In the genomic region with DNA sequence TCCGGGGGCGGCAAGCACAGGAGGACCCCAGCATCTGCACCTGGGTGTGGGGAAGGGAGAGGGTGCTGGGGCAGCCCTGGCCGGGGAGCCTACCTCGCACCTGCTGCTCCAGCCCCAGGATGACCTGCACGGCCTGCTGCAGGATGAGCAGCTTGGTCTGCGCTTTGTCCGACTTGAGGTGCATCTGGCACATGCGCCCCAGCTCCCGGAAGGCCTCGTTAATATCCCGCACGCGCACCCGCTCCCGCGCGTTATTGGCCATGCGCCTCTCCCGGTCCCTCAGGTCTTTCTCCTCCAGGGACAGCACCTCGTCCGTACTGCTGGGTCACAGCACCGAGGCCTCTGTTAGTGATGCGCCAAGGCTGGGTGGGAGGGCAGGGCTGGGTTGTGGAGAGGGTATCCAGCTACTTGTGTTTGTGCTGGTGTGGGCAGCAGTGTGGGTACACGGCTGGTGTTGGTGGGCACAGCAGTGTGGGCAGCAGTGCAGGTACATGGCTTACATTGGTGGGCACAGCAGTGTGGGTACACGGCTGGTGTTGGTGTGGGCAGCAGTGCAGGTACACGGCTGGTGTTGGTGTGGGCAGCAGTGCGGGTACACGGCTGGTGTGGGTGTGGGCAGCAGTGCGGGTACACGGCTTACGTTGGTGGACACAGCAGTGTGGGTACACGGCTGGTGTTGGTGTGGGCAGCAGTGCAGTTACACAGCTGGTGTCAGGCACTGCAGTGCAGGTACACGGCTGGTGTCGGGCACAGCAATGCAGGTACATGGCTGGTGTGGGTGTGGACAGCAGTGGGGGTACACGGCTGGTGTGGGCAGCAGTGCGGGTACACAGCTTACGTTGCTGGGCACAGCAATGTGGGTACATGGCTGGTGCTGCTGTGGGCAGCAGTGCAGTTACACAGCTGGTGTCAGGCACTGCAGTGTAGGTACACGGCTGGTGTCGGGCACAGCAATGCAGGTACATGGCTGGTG, we compare ENCODE assay signal across 2 cellular contexts.
A peak's percentile ranks its signal among the peaks of the same experiment; 100 is the strongest.
TF ChIP-seq lines count a peak whose summit lies in the region.

No MANE protein-coding gene starts in this region.

TF ChIP-seq in HEK293, 187 proteins besides CTCF, POLR2A, EP300 and RAD21:
- TF ChIP-seq ZNF157 (tag by site-specific recombination; IDR thresholded peaks at IDR 0.05) (peak; percentile 100), ZNF114 (tag by site-specific recombination; IDR thresholded peaks at IDR 0.05) (no peak), GLI4 (tag by site-specific recombination; IDR thresholded peaks at IDR 0.05) (no peak), ZNF571 (tag by site-specific recombination; IDR thresholded peaks at IDR 0.05) (no peak), ZNF664 (tag by site-specific recombination; IDR thresholded peaks at IDR 0.05) (no peak), IKZF3 (tag by site-specific recombination; IDR thresholded peaks at IDR 0.05) (no peak), EGR2 (tag by site-specific recombination; IDR thresholded peaks at IDR 0.05; ENCODE audit: low read depth) (peak; percentile 82), PRDM1 (tag by site-specific recombination; IDR thresholded peaks at IDR 0.05) (no peak), ZFHX2 (tag by site-specific recombination; conservative IDR thresholded peaks at IDR 0.05) (peak; percentile 61), ZNF658 (tag by site-specific recombination; IDR thresholded peaks at IDR 0.05) (no peak), ZNF140 (tag by site-specific recombination; IDR thresholded peaks at IDR 0.05) (no peak)
- TF ChIP-seq, protein P1, sequence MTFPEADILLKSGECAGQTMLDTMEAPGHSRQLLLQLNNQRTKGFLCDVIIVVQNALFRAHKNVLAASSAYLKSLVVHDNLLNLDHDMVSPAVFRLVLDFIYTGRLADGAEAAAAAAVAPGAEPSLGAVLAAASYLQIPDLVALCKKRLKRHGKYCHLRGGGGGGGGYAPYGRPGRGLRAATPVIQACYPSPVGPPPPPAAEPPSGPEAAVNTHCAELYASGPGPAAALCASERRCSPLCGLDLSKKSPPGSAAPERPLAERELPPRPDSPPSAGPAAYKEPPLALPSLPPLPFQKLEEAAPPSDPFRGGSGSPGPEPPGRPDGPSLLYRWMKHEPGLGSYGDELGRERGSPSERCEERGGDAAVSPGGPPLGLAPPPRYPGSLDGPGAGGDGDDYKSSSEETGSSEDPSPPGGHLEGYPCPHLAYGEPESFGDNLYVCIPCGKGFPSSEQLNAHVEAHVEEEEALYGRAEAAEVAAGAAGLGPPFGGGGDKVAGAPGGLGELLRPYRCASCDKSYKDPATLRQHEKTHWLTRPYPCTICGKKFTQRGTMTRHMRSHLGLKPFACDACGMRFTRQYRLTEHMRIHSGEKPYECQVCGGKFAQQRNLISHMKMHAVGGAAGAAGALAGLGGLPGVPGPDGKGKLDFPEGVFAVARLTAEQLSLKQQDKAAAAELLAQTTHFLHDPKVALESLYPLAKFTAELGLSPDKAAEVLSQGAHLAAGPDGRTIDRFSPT (tag by site-specific recombination; IDR thresholded peaks at IDR 0.05): peak; percentile 47; the same call in 1 of the 2 replicates
TF ChIP-seq in HEK293: peak in this region for 4.

TF ChIP-seq in GM12878, 131 proteins besides CTCF, POLR2A, EP300 and RAD21:
- no peak for TF ChIP-seq RCOR1 (conservative IDR thresholded peaks at IDR 0.05; ENCODE audit: low read depth, low read length)
- TF ChIP-seq MYB (IDR thresholded peaks at IDR 0.05; ENCODE audit: borderline replicate concordance, low read depth, low read length): no peak
- no peak for TF ChIP-seq ZNF622 (IDR thresholded peaks at IDR 0.05)
- no peak for TF ChIP-seq TCF7 (IDR thresholded peaks at IDR 0.05; ENCODE audit: borderline replicate concordance)
- TF ChIP-seq DPF2 (IDR thresholded peaks at IDR 0.05): no peak
- no peak for TF ChIP-seq PAX8 (IDR thresholded peaks at IDR 0.05)
- no peak for TF ChIP-seq MTA3 (IDR thresholded peaks at IDR 0.05; ENCODE audit: borderline replicate concordance, low read length)
- TF ChIP-seq EZH2 (IDR thresholded peaks at IDR 0.05; ENCODE audit: borderline replicate concordance, control insufficient read depth, low read depth, low read length): no peak
- TF ChIP-seq RAD51 (IDR thresholded peaks at IDR 0.05): no peak
- TF ChIP-seq MEF2A (IDR thresholded peaks at IDR 0.05; ENCODE audit: insufficient read depth, low read depth, low read length): no peak
- TF ChIP-seq, protein P2, sequence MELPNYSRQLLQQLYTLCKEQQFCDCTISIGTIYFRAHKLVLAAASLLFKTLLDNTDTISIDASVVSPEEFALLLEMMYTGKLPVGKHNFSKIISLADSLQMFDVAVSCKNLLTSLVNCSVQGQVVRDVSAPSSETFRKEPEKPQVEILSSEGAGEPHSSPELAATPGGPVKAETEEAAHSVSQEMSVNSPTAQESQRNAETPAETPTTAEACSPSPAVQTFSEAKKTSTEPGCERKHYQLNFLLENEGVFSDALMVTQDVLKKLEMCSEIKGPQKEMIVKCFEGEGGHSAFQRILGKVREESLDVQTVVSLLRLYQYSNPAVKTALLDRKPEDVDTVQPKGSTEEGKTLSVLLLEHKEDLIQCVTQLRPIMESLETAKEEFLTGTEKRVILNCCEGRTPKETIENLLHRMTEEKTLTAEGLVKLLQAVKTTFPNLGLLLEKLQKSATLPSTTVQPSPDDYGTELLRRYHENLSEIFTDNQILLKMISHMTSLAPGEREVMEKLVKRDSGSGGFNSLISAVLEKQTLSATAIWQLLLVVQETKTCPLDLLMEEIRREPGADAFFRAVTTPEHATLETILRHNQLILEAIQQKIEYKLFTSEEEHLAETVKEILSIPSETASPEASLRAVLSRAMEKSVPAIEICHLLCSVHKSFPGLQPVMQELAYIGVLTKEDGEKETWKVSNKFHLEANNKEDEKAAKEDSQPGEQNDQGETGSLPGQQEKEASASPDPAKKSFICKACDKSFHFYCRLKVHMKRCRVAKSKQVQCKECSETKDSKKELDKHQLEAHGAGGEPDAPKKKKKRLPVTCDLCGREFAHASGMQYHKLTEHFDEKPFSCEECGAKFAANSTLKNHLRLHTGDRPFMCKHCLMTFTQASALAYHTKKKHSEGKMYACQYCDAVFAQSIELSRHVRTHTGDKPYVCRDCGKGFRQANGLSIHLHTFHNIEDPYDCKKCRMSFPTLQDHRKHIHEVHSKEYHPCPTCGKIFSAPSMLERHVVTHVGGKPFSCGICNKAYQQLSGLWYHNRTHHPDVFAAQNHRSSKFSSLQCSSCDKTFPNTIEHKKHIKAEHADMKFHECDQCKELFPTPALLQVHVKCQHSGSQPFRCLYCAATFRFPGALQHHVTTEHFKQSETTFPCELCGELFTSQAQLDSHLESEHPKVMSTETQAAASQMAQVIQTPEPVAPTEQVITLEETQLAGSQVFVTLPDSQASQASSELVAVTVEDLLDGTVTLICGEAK (IDR thresholded peaks at IDR 0.05; ENCODE audit: borderline replicate concordance): no peak
- no peak for TF ChIP-seq BMI1 (IDR thresholded peaks at IDR 0.05; ENCODE audit: borderline replicate concordance)
- TF ChIP-seq, protein P3, sequence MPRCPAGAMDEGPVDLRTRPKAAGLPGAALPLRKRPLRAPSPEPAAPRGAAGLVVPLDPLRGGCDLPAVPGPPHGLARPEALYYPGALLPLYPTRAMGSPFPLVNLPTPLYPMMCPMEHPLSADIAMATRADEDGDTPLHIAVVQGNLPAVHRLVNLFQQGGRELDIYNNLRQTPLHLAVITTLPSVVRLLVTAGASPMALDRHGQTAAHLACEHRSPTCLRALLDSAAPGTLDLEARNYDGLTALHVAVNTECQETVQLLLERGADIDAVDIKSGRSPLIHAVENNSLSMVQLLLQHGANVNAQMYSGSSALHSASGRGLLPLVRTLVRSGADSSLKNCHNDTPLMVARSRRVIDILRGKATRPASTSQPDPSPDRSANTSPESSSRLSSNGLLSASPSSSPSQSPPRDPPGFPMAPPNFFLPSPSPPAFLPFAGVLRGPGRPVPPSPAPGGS (IDR thresholded peaks at IDR 0.05; ENCODE audit: borderline replicate concordance, insufficient read depth, low read depth, low read length, poor library complexity, severe bottlenecking): no peak
- TF ChIP-seq, protein P4, sequence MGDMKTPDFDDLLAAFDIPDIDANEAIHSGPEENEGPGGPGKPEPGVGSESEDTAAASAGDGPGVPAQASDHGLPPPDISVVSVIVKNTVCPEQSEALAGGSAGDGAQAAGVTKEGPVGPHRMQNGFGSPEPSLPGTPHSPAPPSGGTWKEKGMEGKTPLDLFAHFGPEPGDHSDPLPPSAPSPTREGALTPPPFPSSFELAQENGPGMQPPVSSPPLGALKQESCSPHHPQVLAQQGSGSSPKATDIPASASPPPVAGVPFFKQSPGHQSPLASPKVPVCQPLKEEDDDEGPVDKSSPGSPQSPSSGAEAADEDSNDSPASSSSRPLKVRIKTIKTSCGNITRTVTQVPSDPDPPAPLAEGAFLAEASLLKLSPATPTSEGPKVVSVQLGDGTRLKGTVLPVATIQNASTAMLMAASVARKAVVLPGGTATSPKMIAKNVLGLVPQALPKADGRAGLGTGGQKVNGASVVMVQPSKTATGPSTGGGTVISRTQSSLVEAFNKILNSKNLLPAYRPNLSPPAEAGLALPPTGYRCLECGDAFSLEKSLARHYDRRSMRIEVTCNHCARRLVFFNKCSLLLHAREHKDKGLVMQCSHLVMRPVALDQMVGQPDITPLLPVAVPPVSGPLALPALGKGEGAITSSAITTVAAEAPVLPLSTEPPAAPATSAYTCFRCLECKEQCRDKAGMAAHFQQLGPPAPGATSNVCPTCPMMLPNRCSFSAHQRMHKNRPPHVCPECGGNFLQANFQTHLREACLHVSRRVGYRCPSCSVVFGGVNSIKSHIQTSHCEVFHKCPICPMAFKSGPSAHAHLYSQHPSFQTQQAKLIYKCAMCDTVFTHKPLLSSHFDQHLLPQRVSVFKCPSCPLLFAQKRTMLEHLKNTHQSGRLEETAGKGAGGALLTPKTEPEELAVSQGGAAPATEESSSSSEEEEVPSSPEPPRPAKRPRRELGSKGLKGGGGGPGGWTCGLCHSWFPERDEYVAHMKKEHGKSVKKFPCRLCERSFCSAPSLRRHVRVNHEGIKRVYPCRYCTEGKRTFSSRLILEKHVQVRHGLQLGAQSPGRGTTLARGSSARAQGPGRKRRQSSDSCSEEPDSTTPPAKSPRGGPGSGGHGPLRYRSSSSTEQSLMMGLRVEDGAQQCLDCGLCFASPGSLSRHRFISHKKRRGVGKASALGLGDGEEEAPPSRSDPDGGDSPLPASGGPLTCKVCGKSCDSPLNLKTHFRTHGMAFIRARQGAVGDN (IDR thresholded peaks at IDR 0.05): no peak
